ENCODE assay signal across 8 cellular contexts in the genomic region with DNA sequence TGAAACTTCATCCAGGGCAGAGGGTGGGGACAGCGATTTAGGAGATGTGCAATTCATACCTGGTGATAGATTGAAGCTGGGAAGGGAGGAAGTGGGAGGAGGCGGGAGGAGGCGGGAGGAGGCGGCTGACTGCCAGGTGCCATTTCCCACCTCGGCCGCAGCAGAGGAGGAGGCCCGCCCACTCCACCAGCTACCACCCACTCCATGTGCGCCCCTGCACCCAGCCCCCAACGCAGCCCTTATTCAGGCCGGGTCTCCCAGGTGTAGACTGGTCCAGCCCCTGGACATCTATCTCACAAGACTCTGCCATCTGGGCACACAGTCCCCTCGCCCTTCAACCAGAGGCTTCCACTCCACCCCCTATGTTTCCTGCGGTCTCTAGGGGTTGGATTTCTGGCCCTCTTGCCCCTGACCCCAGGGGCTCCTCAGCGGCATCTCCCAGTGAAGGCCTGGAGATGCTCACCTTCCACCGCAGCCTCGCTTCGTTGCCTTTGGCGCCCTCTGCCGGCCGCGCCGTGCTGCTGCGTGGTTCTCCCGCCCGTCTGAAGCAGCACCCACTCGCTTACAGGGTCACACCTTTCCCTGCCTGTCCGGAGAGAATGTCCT. TPM values are rescaled to one million over a fixed set of nuclear protein-coding genes. Genes with fewer than 3 reads are reported as not detected.
DNase-seq lines count a peak whose midpoint lies in the region; ATAC-seq and TF ChIP-seq lines count a peak whose summit lies in the region.

No MANE protein-coding gene starts in this region.

- ATAC-seq in GM19452 (IDR thresholded peaks at IDR 0.05; ENCODE audit: unreplicated experiment) (peak; percentile 49), RWPE2 (ENCODE audit: low read depth) (peak; percentile 86), upper lobe of left lung (ENCODE audit: low FRiP score in 2 of 2) (peak; percentile 58 to 83)

- TF ChIP-seq CTCF in C4-2B (conservative IDR thresholded peaks at IDR 0.05) (peak; percentile 96), RWPE2 (IDR thresholded peaks at IDR 0.05; ENCODE audit: poor library complexity, severe bottlenecking) (peak; percentile 100), parathyroid adenoma (IDR thresholded peaks at IDR 0.05) (peak; percentile 90), upper lobe of left lung (IDR thresholded peaks at IDR 0.05) (peak; percentile 76 to 93 (median 85))

- H3K36me3 ChIP-seq in RWPE2 (ENCODE audit: low read depth) (no peaks in the 10 kb centered on the region), parathyroid adenoma (ENCODE audit: control insufficient read depth, insufficient read depth, low read length) (no peaks in the 10 kb centered on the region), upper lobe of left lung (no peaks in the 10 kb centered on the region)

- peak overlapping the region; percentile 57 for H2AFZ ChIP-seq in parathyroid adenoma

- no peak for TF ChIP-seq POLR2A in upper lobe of left lung (IDR thresholded peaks at IDR 0.05)

- H3K9ac ChIP-seq in parathyroid adenoma = no peak overlapping the region

- 14 to 16% methylated on average over 20 to 24 of the region's 26 CpGs for WGBS in upper lobe of left lung, 2 donors

- peaks cover 7% of the 10 kb centered on the region for H3K27me3 ChIP-seq in RWPE2 (ENCODE audit: insufficient read depth, poor library complexity, severe bottlenecking)
- H3K27me3 ChIP-seq in parathyroid adenoma (ENCODE audit: control insufficient read depth, insufficient read depth, low read length) = no peaks in the 10 kb centered on the region
- H3K27me3 ChIP-seq in upper lobe of left lung = no peaks in the 10 kb centered on the region

- H3K27ac ChIP-seq in C4-2B (no peak overlapping the region), RWPE2 (ENCODE audit: poor library complexity, severe bottlenecking) (no peak overlapping the region), parathyroid adenoma (no peak overlapping the region), upper lobe of left lung (peak overlapping the region in 2 of 4 donors; percentile 13 to 68)

- H3K4me3 ChIP-seq in RWPE2 (ENCODE audit: severe bottlenecking) = no peak overlapping the region
- no peak overlapping the region for H3K4me3 ChIP-seq in parathyroid adenoma (ENCODE audit: low read depth, low read length)
- H3K4me3 ChIP-seq in upper lobe of left lung = peak overlapping the region in 2 of 4 donors; percentile 2 to 5

- TF ChIP-seq EP300 in upper lobe of left lung (IDR thresholded peaks at IDR 0.05) = no peak

- H3K79me2 ChIP-seq in parathyroid adenoma = no peaks in the 10 kb centered on the region

- DNase-seq in LHCN-M2 (ENCODE audit: low read depth) (peak; percentile 15), RWPE2 (ENCODE audit: low spot score) (no peak), activated gamma-delta T cell (lab: John Stamatoyannopoulos, UW) (peak; percentile 66), germinal center (ENCODE audit: low spot score) (peak; percentile 87), upper lobe of left lung (peak; percentile 56 to 95)

- no peak overlapping the region for H3K4me2 ChIP-seq in parathyroid adenoma (ENCODE audit: low read length)

- H3K9me3 ChIP-seq in RWPE2 (ENCODE audit: severe bottlenecking) = no peaks in the 10 kb centered on the region
- no peaks in the 10 kb centered on the region for H3K9me3 ChIP-seq in parathyroid adenoma (ENCODE audit: control insufficient read depth, low read length)
- no peaks in the 10 kb centered on the region for H3K9me3 ChIP-seq in upper lobe of left lung

- H3K4me1 ChIP-seq in RWPE2 (ENCODE audit: insufficient read depth, poor library complexity, severe bottlenecking) (no peaks in the 10 kb centered on the region), parathyroid adenoma (no peaks in the 10 kb centered on the region), upper lobe of left lung (peaks cover 7 to 16% (median 12%) of the 10 kb centered on the region in 4 donors)

RNA-seq across cellular contexts. Expression of a gene that starts 32.6 kb away (rescaled TPM):
- total RNA-seq in LHCN-M2 (2014; rRNA removed) (64.4 and 73.2 TPM in 2 replicates), upper lobe of left lung (1 to 10 TPM; 1.0 to 4.8 (median 3.0) TPM)
- 17.1 TPM for polyA plus RNA-seq in LHCN-M2 (2012)

Comparison
In these comparisons a context has a peak if more than half of its experiments do, and no peak if none do; other contexts are left out.
1. RNA of a gene that starts 32.6 kb away (total RNA-seq): 64.4 to 73.2 TPM in LHCN-M2; 1.0 to 4.8 TPM in upper lobe of left lung; every median in the first group is over 10 times any median in the second.
2. Peak in every context shown above with its lines, with median percentiles within 50 percentile points of each other: CTCF ChIP-seq and ATAC-seq.